ENCODE assay signal across 1 cellular context in genomic region chr11:76777325-76777724, GRCh38.
TF ChIP-seq lines count a peak whose summit lies in the region.

No MANE protein-coding gene starts in this region.

TF ChIP-seq in SK-N-SH, 30 proteins besides CTCF, POLR2A, EP300 and RAD21 (continued from another document):
- TF ChIP-seq GABPA (IDR thresholded peaks at IDR 0.05; ENCODE audit: low read depth) (no peak), POLR2AphosphoS5 (IDR thresholded peaks at IDR 0.05; ENCODE audit: low read depth, low read length) (no peak), TCF12 (IDR thresholded peaks at IDR 0.05) (no peak), GATA2 (CRISPR knock-in tag; IDR thresholded peaks at IDR 0.05) (no peak), JUND (IDR thresholded peaks at IDR 0.05) (no peak), MEF2A (IDR thresholded peaks at IDR 0.05; ENCODE audit: borderline replicate concordance, low read depth) (no peak)
